In the genomic region with DNA sequence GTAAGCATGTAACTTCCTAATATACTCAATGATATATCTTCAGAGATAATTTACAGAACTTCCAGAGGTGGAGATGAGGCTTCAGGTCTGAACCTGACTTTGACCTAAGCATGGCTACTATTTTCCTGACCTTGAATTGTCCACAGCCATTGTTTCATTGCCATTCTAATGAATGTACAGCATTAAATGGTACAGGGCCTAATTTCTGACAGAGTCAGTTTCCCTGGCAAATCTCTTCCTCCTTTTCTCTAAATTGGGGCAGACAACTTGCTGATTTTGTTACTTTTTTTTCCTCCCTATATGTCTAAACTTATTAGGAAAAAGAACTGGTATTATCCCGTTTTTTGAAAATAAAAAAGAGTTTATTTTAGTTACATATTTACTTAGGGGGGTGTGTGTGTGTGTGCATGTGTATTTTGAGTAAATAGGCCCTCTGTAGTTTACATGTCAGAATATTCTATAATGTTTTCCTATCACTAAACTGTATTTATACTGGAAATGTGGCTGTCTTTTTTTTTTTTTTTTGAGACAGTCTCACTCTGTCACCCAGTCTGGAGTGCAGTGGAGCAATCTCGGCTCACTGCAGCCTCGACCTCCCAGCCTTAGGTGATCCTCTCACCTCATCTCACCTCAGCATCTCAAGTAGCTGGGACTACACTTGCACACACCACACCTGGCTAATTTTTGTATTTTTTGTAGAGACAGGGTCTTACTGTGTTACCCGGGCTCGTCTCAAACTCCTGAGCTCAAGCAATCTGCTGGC, we compare ENCODE assay signal across 20 cellular contexts. TPM values are rescaled to one million over a fixed set of nuclear protein-coding genes. Genes with fewer than 3 reads are reported as not detected.
DNase-seq lines count a peak whose midpoint lies in the region; ATAC-seq, FAIRE-seq and TF ChIP-seq lines count a peak whose summit lies in the region.
"Had no signal": no experiment of that assay in that cellular context is flagged by ENCODE, and none has a peak within 500 bp of the region (broad histone marks: within the 10 kb centered on the region; RNA-seq: fewer than 3 reads in every experiment).

No MANE protein-coding gene starts in this region.

- no peak overlapping the region for H2AK5ac ChIP-seq in H1 (ENCODE audit: low read depth, low read length)

- H3K23me2 ChIP-seq in H1 (ENCODE audit: low read depth, low read length), result no peaks in the 10 kb centered on the region

- no peak overlapping the region for H3K4ac ChIP-seq in H1 (replicated peaks; ENCODE audit: insufficient read length, low read depth, low read length)

- H4K8ac ChIP-seq in H1 (ENCODE audit: extremely low read depth, insufficient read depth, low read length), result no peak overlapping the region

- H3K9ac ChIP-seq in HepG2 (ENCODE audit: insufficient read depth, low read depth, low read length), result no peak overlapping the region
- no peak overlapping the region for H3K9ac ChIP-seq in H1 (replicated peaks in 1 of 4; ENCODE audit: extremely low read depth in 1 of 4, low read depth in 3 of 4, low read length in 3 of 4)
- H3K9ac ChIP-seq: KMS-11 had no signal

- POLR2A ChIA-PET in HepG2 (lab: Yijun Ruan, JAX) (interaction anchor here (0.9 kb wide), 1 partner anchor 8 kb away, joined by 4 read pairs; no protein-coding TSS in a partner anchor), H1 (lab: Charles Lee; ENCODE audit: partially characterized antibody) (no interaction called here)

- in situ Hi-C loops in HepG2 (cut with HindIII; ENCODE audit: extremely low pct_ligation_motif_present, low pct_unique_long_range_greater_than_20kb), result loop anchor here (5.0 kb wide), 1 partner anchor 467 kb away; the partner anchor contains the start of gene TTC21B

- TF ChIP-seq RAD21 in HepG2 (CRISPR knock-in tag; IDR thresholded peaks at IDR 0.05) (no peak), H1 (IDR thresholded peaks at IDR 0.05 in 1 of 2, conservative IDR thresholded peaks at IDR 0.05 in 1 of 2; ENCODE audit: low read depth in 2 of 2, low read length in 2 of 2) (no peak)

- intact Hi-C loops in HepG2 (cut with micrococcal nuclease; ENCODE audit: unreplicated experiment), result loop anchor here (1.0 to 5.0 kb wide), 6 partner anchors 42 to 1017 kb away; partner anchors contain the start of genes SCN9A and TTC21B
- intact Hi-C loops in right lobe of liver (cut with DNase I), result no loop called here

- no peak overlapping the region for H4K91ac ChIP-seq in H1 (replicated peaks; ENCODE audit: insufficient read length, low read length)

- H3K4me2 ChIP-seq in HepG2 (ENCODE audit: low read depth, low read length) (peak overlapping the region; percentile 70), H1 (ENCODE audit: insufficient read depth in 1 of 2, low read depth in 2 of 2, low read length in 2 of 2) (no peak overlapping the region)
- H3K4me2 ChIP-seq: KMS-11 had no signal

- H3K9me3 ChIP-seq in HepG2 (ENCODE audit: low read length) (no peaks in the 10 kb centered on the region), right lobe of liver (no peaks in the 10 kb centered on the region), RWPE2 (ENCODE audit: severe bottlenecking) (no peaks in the 10 kb centered on the region), H1 (ENCODE audit: insufficient read depth in 2 of 2, low read depth in 1 of 2, low read length in 1 of 2) (no peaks in the 10 kb centered on the region)
- H3K9me3 ChIP-seq: BE2C, Caco-2 had no signal

- no peak overlapping the region for H2BK20ac ChIP-seq in H1 (ENCODE audit: low read length)

- no peak overlapping the region for H2BK12ac ChIP-seq in H1 (ENCODE audit: low read depth, low read length)

- H3K4me1 ChIP-seq in HepG2 (ENCODE audit: insufficient read depth, low read length) (peaks cover 30% of the 10 kb centered on the region), right lobe of liver (no peaks in the 10 kb centered on the region), RWPE2 (ENCODE audit: insufficient read depth, poor library complexity, severe bottlenecking) (no peaks in the 10 kb centered on the region), H1 (replicated peaks in 1 of 4; ENCODE audit: control insufficient read depth in 3 of 4, insufficient read depth in 4 of 4, low read length in 3 of 4) (no peaks in the 10 kb centered on the region)
- H3K4me1 ChIP-seq: BE2C, Caco-2 had no signal

- no peaks in the 10 kb centered on the region for H3K36me3 ChIP-seq in HepG2 (replicated peaks in 1 of 2; ENCODE audit: control insufficient read depth in 1 of 2, insufficient read depth in 2 of 2, low read length in 2 of 2)
- no peaks in the 10 kb centered on the region for H3K36me3 ChIP-seq in right lobe of liver
- no peaks in the 10 kb centered on the region for H3K36me3 ChIP-seq in RWPE2 (ENCODE audit: low read depth)
- H3K36me3 ChIP-seq in H1 (ENCODE audit: control insufficient read depth in 2 of 4, insufficient read depth in 4 of 4, low read length in 3 of 4), result no peaks in the 10 kb centered on the region
- H3K36me3 ChIP-seq: BE2C had no signal

- CTCF ChIA-PET in HepG2 (lab: Yijun Ruan, JAX; ENCODE audit: low intra/inter-chr PET ratio, low total read pairs), result interaction anchor here (0.7 to 2.4 kb wide), 4 partner anchors 58 to 465 kb away, joined by 3 to 19 read pairs (median 4); partner anchors contain the start of gene TTC21B
- CTCF ChIA-PET in H1 (lab: Charles Lee; ENCODE audit: partially characterized antibody), result interaction anchor here (0.7 to 1.5 kb wide), 13 partner anchors 14 to 879 kb away, joined by 3 to 13 read pairs (median 3); no protein-coding TSS in a partner anchor

- no peaks in the 10 kb centered on the region for H3K79me1 ChIP-seq in H1 (ENCODE audit: low read depth, low read length)

- FAIRE-seq in HepG2 (lab: Jason Lieb, UNC) (no peak), H1 (lab: Jason Lieb, UNC) (no peak)
- FAIRE-seq: GM12878 had no signal

- TF ChIP-seq EP300 in HepG2 (IDR thresholded peaks at IDR 0.05; ENCODE audit: low read depth in 2 of 2, low read length in 2 of 2) (no peak), HepG2 (CRISPR knock-in tag; IDR thresholded peaks at IDR 0.05; ENCODE audit: borderline replicate concordance) (no peak), H1 (IDR thresholded peaks at IDR 0.05; ENCODE audit: borderline replicate concordance in 1 of 2, low read depth in 2 of 2, low read length in 2 of 2) (no peak)

- H2AFZ ChIP-seq in HepG2 (ENCODE audit: low read length) (no peak overlapping the region), H1 (ENCODE audit: low read length) (peak overlapping the region; percentile 84)

- H3K56ac ChIP-seq in H1 (replicated peaks; ENCODE audit: insufficient read length, low read depth, low read length), result no peak overlapping the region

- H3K79me2 ChIP-seq in HepG2 (ENCODE audit: insufficient read depth, low read length), result no peaks in the 10 kb centered on the region
- H3K79me2 ChIP-seq in H1 (ENCODE audit: control insufficient read depth in 1 of 2, insufficient read depth in 2 of 2, low read length in 2 of 2), result no peaks in the 10 kb centered on the region

- no peak overlapping the region for H2BK5ac ChIP-seq in H1 (ENCODE audit: low read depth, low read length)

- H4K20me1 ChIP-seq in HepG2 (ENCODE audit: insufficient read depth, low read length) (no peaks in the 10 kb centered on the region), H1 (replicated peaks in 1 of 2; ENCODE audit: control insufficient read depth in 1 of 2, insufficient read depth in 2 of 2, low read length in 2 of 2) (no peaks in the 10 kb centered on the region)

- no peak for TF ChIP-seq POLR2A in HepG2 (IDR thresholded peaks at IDR 0.05; ENCODE audit: insufficient read depth in 1 of 2, low read depth in 2 of 2, low read length in 2 of 2)
- TF ChIP-seq POLR2A in right lobe of liver (IDR thresholded peaks at IDR 0.05), result no peak
- TF ChIP-seq POLR2A in H1 (IDR thresholded peaks at IDR 0.05; ENCODE audit: control extremely low read depth in 1 of 2, low read depth in 2 of 2, low read length in 2 of 2), result no peak

- H3K27me3 ChIP-seq in HepG2 (ENCODE audit: control insufficient read depth in 1 of 2, insufficient read depth in 2 of 2, low read length in 2 of 2), result no peaks in the 10 kb centered on the region
- H3K27me3 ChIP-seq in right lobe of liver, result no peaks in the 10 kb centered on the region
- no peaks in the 10 kb centered on the region for H3K27me3 ChIP-seq in RWPE2 (ENCODE audit: insufficient read depth, poor library complexity, severe bottlenecking)
- no peaks in the 10 kb centered on the region for H3K27me3 ChIP-seq in H1 (replicated peaks in 1 of 4; ENCODE audit: control insufficient read depth in 3 of 4, extremely low read depth in 1 of 4, insufficient read depth in 3 of 4, low read length in 3 of 4)
- H3K27me3 ChIP-seq: BE2C had no signal

- DNase-seq in HepG2 (ENCODE audit: low spot score) (no peak), right lobe of liver (no peak), RWPE2 (ENCODE audit: low spot score) (no peak), H1 (ENCODE audit: low read depth in 1 of 2, low spot score in 2 of 2) (no peak), epidermal melanocyte (ENCODE audit: insufficient read length, low spot score) (no peak), KG1 (lab: John Stamatoyannopoulos, UW) (no peak)
- DNase-seq in stimulated activated CD4-positive, alpha-beta T cell treated with anti-CD3 and anti-CD28 coated beads, Interleukin-4, amount 100 ng/mL, for 4 hours, result no peak
- DNase-seq: BE2C; Caco-2; CD4-positive, CD25-positive, alpha-beta regulatory T cell; GF-D8; H7; NCI-H187 treated with DMSO at 0.1 percent for 48 hours; NCI-H510A treated with DMSO at 0.1 percent for 48 hours; T-helper 2 cell had no signal

- H3K4me3 ChIP-seq in HepG2 (replicated peaks in 1 of 3; ENCODE audit: insufficient read depth in 1 of 3, low read depth in 2 of 3, low read length in 3 of 3) (peak overlapping the region in 2 of 3 experiments; percentile 19 to 26; a peak in 2 of 6 replicates), right lobe of liver (no peak overlapping the region), RWPE2 (ENCODE audit: severe bottlenecking) (no peak overlapping the region), H1 (ENCODE audit: extremely low read depth in 1 of 4, insufficient read depth in 2 of 4, low read depth in 3 of 4, low read length in 4 of 4) (no peak overlapping the region)
- H3K4me3 ChIP-seq: GM12878 had no signal

- H2BK15ac ChIP-seq in H1 (ENCODE audit: low read length), result no peak overlapping the region

- no peak overlapping the region for H2BK120ac ChIP-seq in H1 (replicated peaks; ENCODE audit: low read depth, low read length)

- H3K23ac ChIP-seq in H1 (ENCODE audit: insufficient read length), result no peak overlapping the region

- H3K18ac ChIP-seq in H1 (ENCODE audit: extremely low read depth, low read length), result no peak overlapping the region

- WGBS in HepG2 (ENCODE audit: low lambda C conversion rate), result 16% methylated on average over 5 of the region's 5 CpGs
- 28% methylated on average over 3 of the region's 5 CpGs for WGBS in right lobe of liver (ENCODE audit: insufficient coverage, low coverage, low lambda C conversion rate, missing lambda C conversion rate)
- WGBS in H1 (ENCODE audit: extremely low coverage in 1 of 2, insufficient coverage in 1 of 2, insufficient read length in 1 of 2, insufficient replicate concordance in 2 of 2, low coverage in 1 of 2, low lambda C conversion rate in 2 of 2, missing lambda C conversion rate in 1 of 2), 2 experiments, result 89% methylated on average over 5 of the region's 5 CpGs; no CpG with 5 or more reads in 1 of the 2 experiments

- H4K5ac ChIP-seq in H1 (ENCODE audit: insufficient read length, low read depth, low read length), result no peak overlapping the region

- BruUV-seq in HepG2 (replicated peaks; lab: Mats Ljungman, UMichigan), result no TSS peak

- peak; percentile 78 for ATAC-seq in HepG2
- no peak for ATAC-seq in right lobe of liver
- ATAC-seq in RWPE2 (ENCODE audit: low read depth), result 0 out of 3 replicates have a peak, but pooled peaks have one; percentile 25
- no peak for ATAC-seq in HG02870 (IDR thresholded peaks at IDR 0.05; ENCODE audit: unreplicated experiment)
- ATAC-seq: GM12878 had no signal

- TF ChIP-seq CTCF in HepG2 (CRISPR knock-in tag; IDR thresholded peaks at IDR 0.05), result no peak
- no peak for TF ChIP-seq CTCF in right lobe of liver (IDR thresholded peaks at IDR 0.05)
- no peak for TF ChIP-seq CTCF in RWPE2 (IDR thresholded peaks at IDR 0.05; ENCODE audit: poor library complexity, severe bottlenecking)
- no peak for TF ChIP-seq CTCF in H1 (IDR thresholded peaks at IDR 0.05; ENCODE audit: control extremely low read depth in 1 of 3, insufficient read depth in 1 of 3, low read depth in 1 of 3, low read length in 3 of 3)

- no peak overlapping the region for H3K14ac ChIP-seq in H1 (ENCODE audit: insufficient read length)

- H3K27ac ChIP-seq in HepG2 (ENCODE audit: extremely low read length, insufficient read depth, low read length), result no peak overlapping the region
- no peak overlapping the region for H3K27ac ChIP-seq in right lobe of liver
- H3K27ac ChIP-seq in RWPE2 (ENCODE audit: poor library complexity, severe bottlenecking), result no peak overlapping the region
- no peak overlapping the region for H3K27ac ChIP-seq in H1 (ENCODE audit: low read depth, low read length)
- H3K27ac ChIP-seq: 22Rv1, KMS-11, RWPE1 had no signal

RNA-seq across cellular contexts. Expression of gene SCN9A, which starts 43.3 kb away (rescaled TPM):
- total RNA-seq in HepG2 (2016; rRNA removed; fragmentation: Illumina TruSeq; extraction: Trizol) (11.8 and 15.3 TPM in 2 replicates), right lobe of liver (10 to 100 TPM in 1 of 6 experiments, 1 to 10 TPM in 5; 2.1 to 10.2 (median 5.1) TPM)
- 4.6 and 5.4 TPM in 2 replicates for total RNA-seq in HepG2 (2016; cell fraction: cytosol; rRNA removed; fragmentation: Illumina TruSeq; extraction: Trizol; ENCODE audit: low read depth)
- 10.9 and 14.0 TPM in 2 replicates for total RNA-seq in HepG2 (2016; cell fraction: insoluble cytoplasmic fraction; rRNA removed; fragmentation: Illumina TruSeq; extraction: Trizol)
- 4.7 and 5.8 TPM in 2 replicates for total RNA-seq in HepG2 (2016; cell fraction: membrane; rRNA removed; fragmentation: Illumina TruSeq; extraction: Trizol)
- 45.1 and 45.3 TPM in 2 replicates for total RNA-seq in HepG2 (2016; cell fraction: nucleus; rRNA removed; fragmentation: Illumina TruSeq; extraction: Trizol)
- polyA plus RNA-seq in HepG2 (2011; rRNA removed) (21.3 and 24.3 TPM in 2 replicates), H1 (2011; rRNA removed) (1.6 and 2.0 TPM in 2 replicates)
- polyA plus RNA-seq in HepG2 (2011; cell fraction: cytosol; rRNA removed), result 10.3 and 17.9 TPM in 2 replicates
- polyA plus RNA-seq in HepG2 (2011; cell fraction: nucleus; rRNA removed), result 29.3 and 38.2 TPM in 2 replicates
- polyA plus RNA-seq in HepG2 (2012), result 25.3 and 36.3 TPM in 2 replicates
- polyA plus RNA-seq in HepG2 (2016; cell fraction: cytosol; fragmentation: Illumina TruSeq; extraction: Trizol; ENCODE audit: low read depth), result 0.32 and 0.35 TPM in 2 replicates
- polyA plus RNA-seq in HepG2 (2016; cell fraction: insoluble cytoplasmic fraction; fragmentation: Illumina TruSeq; extraction: Trizol; ENCODE audit: low read depth), result 4.4 and 4.8 TPM in 2 replicates
- polyA plus RNA-seq in HepG2 (2016; cell fraction: membrane; fragmentation: Illumina TruSeq; extraction: Trizol; ENCODE audit: low read depth), result 1.00 and 1.2 TPM in 2 replicates
- 22.4 and 24.9 TPM in 2 replicates for polyA plus RNA-seq in HepG2 (2016; cell fraction: nucleus; fragmentation: Illumina TruSeq; extraction: Trizol; ENCODE audit: insufficient read depth, low read depth)
- polyA minus RNA-seq in HepG2 (2011; rRNA and poly(A)+ RNA removed; ENCODE audit: low replicate concordance), result 0.19 and 185 TPM in 2 replicates
- polyA minus RNA-seq in HepG2 (2011; cell fraction: cytosol; rRNA and poly(A)+ RNA removed), result 35.5 and 50.2 TPM in 2 replicates
- 398 and 438 TPM in 2 replicates for polyA minus RNA-seq in HepG2 (2011; cell fraction: nucleus; rRNA and poly(A)+ RNA removed)
- 6.1 and 6.2 TPM in 2 replicates for total RNA-seq in H1 (2021; fragmentation: NEBNext Ultra II Directional; extraction: Animal tissue kit (Norgen Biotek cat#: 25700))
- 2.3 TPM for polyA plus RNA-seq in H1 (2011; cell fraction: cytosol; rRNA removed)
- 4.0 TPM for polyA plus RNA-seq in H1 (2011; cell fraction: nucleus; rRNA removed)
- polyA plus RNA-seq in H1 (2012, experiment 1 of 2), result 1.0 to 4.0 TPM (median 2.1 TPM) in 4 replicates
- 0.18 TPM for polyA plus RNA-seq in H1 (2012, experiment 2 of 2)
- polyA plus RNA-seq in H1 (2013, experiment 1 of 2), result 6.0 TPM
- polyA plus RNA-seq in H1 (2013, experiment 2 of 2), result 5.2 TPM
- 13.7 and 15.7 TPM in 2 replicates for polyA minus RNA-seq in H1 (2011; rRNA and poly(A)+ RNA removed)
- 4.3 TPM for polyA minus RNA-seq in H1 (2011; cell fraction: cytosol; rRNA and poly(A)+ RNA removed)
- polyA minus RNA-seq in H1 (2011; cell fraction: nucleus; rRNA and poly(A)+ RNA removed), result 17.8 TPM
- polyA plus RNA-seq: CD4-positive, CD25-positive, alpha-beta regulatory T cell had no signal

Comparison
In these comparisons a context has a peak if more than half of its experiments do, and no peak if none do; other contexts are left out.
1. ATAC-seq: peak in HepG2 (single experiment) and RWPE2 (single experiment); none in right lobe of liver (0 of 4) and HG02870 (single experiment).
2. H3K4me3 ChIP-seq: peak in HepG2 (2 of 3); none in right lobe of liver (0 of 3), RWPE2 (single experiment) and H1 (0 of 4).